In genomic region chr4:186069734-186070133, GRCh38 we compare ENCODE assay signal across 10 cellular contexts. TPM values are rescaled to one million over a fixed set of nuclear protein-coding genes. Genes with fewer than 3 reads are reported as not detected.
A peak's percentile ranks its signal among the peaks of the same experiment; 100 is the strongest.
DNase-seq lines count a peak whose midpoint lies in the region; ATAC-seq and TF ChIP-seq lines count a peak whose summit lies in the region.
"Had no signal": no experiment of that assay in that cellular context is flagged by ENCODE, and none has a peak within 500 bp of the region (broad histone marks: within the 10 kb centered on the region; RNA-seq: fewer than 3 reads in every experiment).

No MANE protein-coding gene starts in this region.

- intact Hi-C loops in CD8-positive, alpha-beta T cell (cut with DNase I, micrococcal nuclease), result loop anchor here (2.0 to 5.0 kb wide), 4 partner anchors 67 to 137 kb away; no protein-coding TSS in a partner anchor
- intact Hi-C loops in sigmoid colon (cut with DNase I), result loop anchor here (2.0 to 10.0 kb wide), 4 partner anchors 35 to 515 kb away; partner anchors contain the start of genes CYP4V2 and FAM149A

- peak overlapping the region; percentile 83 for H3K4me3 Mint-ChIP-seq in CD8-positive, alpha-beta T cell
- peak overlapping the region; percentile 89 for H3K4me3 Mint-ChIP-seq in T-helper 17 cell

- peaks cover 25% of the 10 kb centered on the region for H3K4me1 Mint-ChIP-seq in CD8-positive, alpha-beta T cell (ENCODE audit: low read depth)
- H3K4me1 Mint-ChIP-seq in T-helper 17 cell, result peaks cover 19% of the 10 kb centered on the region

- H3K9me3 Mint-ChIP-seq in CD8-positive, alpha-beta T cell, result no peaks in the 10 kb centered on the region
- H3K9me3 Mint-ChIP-seq: activated CD4-positive, alpha-beta T cell treated with anti-CD3 and anti-CD28 coated beads, Interleukin-2, amount 10 ng/mL, durations not matched to agents 7 days and 5 days had no signal

- TF ChIP-seq CTCF in CD8-positive, alpha-beta T cell (IDR thresholded peaks at IDR 0.05), result no peak
- TF ChIP-seq CTCF in foreskin keratinocyte (conservative IDR thresholded peaks at IDR 0.05) (no peak), sigmoid colon (IDR thresholded peaks at IDR 0.05) (no peak)

- H3K27me3 Mint-ChIP-seq in CD8-positive, alpha-beta T cell (ENCODE audit: low read depth), result peaks cover 6% of the 10 kb centered on the region
- peaks cover 16% of the 10 kb centered on the region for H3K27me3 Mint-ChIP-seq in T-helper 17 cell

- H3K36me3 ChIP-seq in CD8-positive, alpha-beta T cell (ENCODE audit: insufficient read depth, low read length), result no peaks in the 10 kb centered on the region
- no peaks in the 10 kb centered on the region for H3K36me3 ChIP-seq in sigmoid colon

- H3K9me3 ChIP-seq in CD8-positive, alpha-beta T cell (ENCODE audit: low read length), result no peaks in the 10 kb centered on the region
- no peaks in the 10 kb centered on the region for H3K9me3 ChIP-seq in T-helper 17 cell (ENCODE audit: control insufficient read depth, low read length, poor library complexity, severe bottlenecking)
- H3K9me3 ChIP-seq in sigmoid colon, result no peaks in the 10 kb centered on the region

- DNase-seq in CD8-positive, alpha-beta T cell, result no peak
- DNase-seq in T-helper 17 cell (no peak), foreskin keratinocyte (peak in 1 of 2 donors; percentile 5), sigmoid colon (no peak), NCI-H1694 treated with DMSO at 0.1 percent for 48 hours (lab: John Stamatoyannopoulos, UW) (no peak)
- DNase-seq: activated CD4-positive, alpha-beta T cell treated with anti-CD3 and anti-CD28 coated beads, Interleukin-2, amount 10 ng/mL, durations not matched to agents 7 days and 5 days had no signal

- peaks cover 11% of the 10 kb centered on the region for H3K4me1 ChIP-seq in CD8-positive, alpha-beta T cell (ENCODE audit: insufficient read depth, low read length)
- H3K4me1 ChIP-seq in foreskin keratinocyte (peaks cover 5% of the 10 kb centered on the region), sigmoid colon (peaks cover 0 to 19% (median 5%) of the 10 kb centered on the region in 4 donors)

- WGBS in sigmoid colon, 2 donors, result 21 to 72% methylated on average over 4 of the region's 4 CpGs

- no peak for ATAC-seq in CD8-positive, alpha-beta T cell
- ATAC-seq in T-helper 17 cell (no peak), foreskin keratinocyte (peak; percentile 23), GM21737 (IDR thresholded peaks at IDR 0.05; ENCODE audit: unreplicated experiment) (no peak), HG03354 (IDR thresholded peaks at IDR 0.05; ENCODE audit: poor library complexity, severe bottlenecking, unreplicated experiment) (no peak), GM19324 (IDR thresholded peaks at IDR 0.05; ENCODE audit: low FRiP score, unreplicated experiment) (no peak)

- no peak overlapping the region for H3K27ac Mint-ChIP-seq in CD8-positive, alpha-beta T cell
- peak overlapping the region; percentile 93 for H3K27ac Mint-ChIP-seq in T-helper 17 cell

- TF ChIP-seq EP300 in sigmoid colon (IDR thresholded peaks at IDR 0.05), result no peak

- no peaks in the 10 kb centered on the region for H3K36me3 Mint-ChIP-seq in CD8-positive, alpha-beta T cell
- H3K36me3 Mint-ChIP-seq in T-helper 17 cell (ENCODE audit: low read depth), result no peaks in the 10 kb centered on the region

- POLR2A ChIA-PET in CD8-positive, alpha-beta T cell (lab: Charles Lee), result no interaction called here

- no peak overlapping the region for H3K27ac ChIP-seq in CD8-positive, alpha-beta T cell (ENCODE audit: low read depth, low read length)
- H3K27ac ChIP-seq in foreskin keratinocyte, result no peak overlapping the region
- peak overlapping the region in 3 of 4 donors; percentile 75 to 80 (median 79) for H3K27ac ChIP-seq in sigmoid colon
- H3K27ac ChIP-seq: RWPE1 had no signal

- TF ChIP-seq POLR2A in sigmoid colon (IDR thresholded peaks at IDR 0.05), result no peak

- no peak overlapping the region for H3K4me3 ChIP-seq in CD8-positive, alpha-beta T cell (ENCODE audit: low read depth, low read length)
- H3K4me3 ChIP-seq in sigmoid colon, result peak overlapping the region in 3 of 4 donors; percentile 51 to 58 (median 57)

- H3K27me3 ChIP-seq in CD8-positive, alpha-beta T cell (ENCODE audit: insufficient read depth, low read length), result no peaks in the 10 kb centered on the region
- H3K27me3 ChIP-seq in foreskin keratinocyte (no peaks in the 10 kb centered on the region), sigmoid colon (no peaks in the 10 kb centered on the region)

- CTCF ChIA-PET in CD8-positive, alpha-beta T cell (lab: Charles Lee), result interaction anchor here (3.6 kb wide), 1 partner anchor 517 kb away, joined by 30 read pairs; no protein-coding TSS in a partner anchor

RNA-seq across cellular contexts. Expression of gene TLR3, which starts 0.8 kb away (rescaled TPM):
- total RNA-seq in CD8-positive, alpha-beta T cell, result 1 to 10 TPM in 1 of 2 experiments, under 1 TPM in 1; 0.44 to 1.2 TPM
- total RNA-seq in T-helper 17 cell, result 1 to 10 TPM in 1 of 2 donors, under 1 TPM in 1; 0.55 to 1.5 TPM
- total RNA-seq in foreskin keratinocyte, result 5.2 and 6.9 TPM in 2 replicates
- 1.1 and 1.3 TPM in 2 replicates for polyA plus RNA-seq in foreskin keratinocyte
- 1 to 10 TPM; 3.0 to 8.2 (median 5.0) TPM for total RNA-seq in sigmoid colon
- 1 to 10 TPM; 1.8 to 5.2 (median 2.4) TPM for polyA plus RNA-seq in sigmoid colon

RNA-seq across cellular contexts. Expression of gene FAM149A, which starts 34.8 kb away (rescaled TPM):
- 1 to 10 TPM in 1 of 2 experiments, under 1 TPM in 1; 0.79 to 1.4 TPM for total RNA-seq in CD8-positive, alpha-beta T cell
- 1 to 10 TPM in 1 of 2 donors, not detected in 1; 1.4 TPM for total RNA-seq in T-helper 17 cell
- 0.78 and 0.85 TPM in 2 replicates for total RNA-seq in foreskin keratinocyte
- polyA plus RNA-seq in foreskin keratinocyte, result 0.39 and 0.50 TPM in 2 replicates
- total RNA-seq in sigmoid colon, result 10 to 100 TPM; 14.6 to 26.0 (median 21.0) TPM
- polyA plus RNA-seq in sigmoid colon, result 1 to 10 TPM; 2.8 to 8.4 (median 4.6) TPM

Comparison
In these comparisons a context has a peak if more than half of its experiments do, and no peak if none do; other contexts are left out.
1. H3K27ac ChIP-seq: peak in sigmoid colon (3 of 4); none in CD8-positive, alpha-beta T cell (single experiment) and foreskin keratinocyte (single experiment).